ENCODE assay signal across 1 cellular context in genomic region chr1:173688300-173688699, GRCh38.
TF ChIP-seq lines count a peak whose summit lies in the region.

No MANE protein-coding gene starts in this region.

TF ChIP-seq in HEK293, 187 proteins besides CTCF, POLR2A, EP300 and RAD21 (continued from another document):
- 0 out of 2 replicates have a peak, but pooled peaks have one; percentile 22 for TF ChIP-seq ZNF513 (tag by site-specific recombination; IDR thresholded peaks at IDR 0.05)
- no peak for TF ChIP-seq GFI1B (tag by site-specific recombination; IDR thresholded peaks at IDR 0.05)
- TF ChIP-seq ZNF391 (tag by site-specific recombination; IDR thresholded peaks at IDR 0.05; ENCODE audit: borderline replicate concordance, low read depth), result no peak
- TF ChIP-seq TSHZ1 (tag by site-specific recombination; IDR thresholded peaks at IDR 0.05; ENCODE audit: borderline replicate concordance), result no peak
- no peak for TF ChIP-seq ZNF677 (tag by site-specific recombination; IDR thresholded peaks at IDR 0.05)
- TF ChIP-seq ZNF596 (tag by site-specific recombination; IDR thresholded peaks at IDR 0.05), result peak; percentile 94
TF ChIP-seq in HEK293: peak in this region for 3.
